Comparison of ENCODE assay signal across 2 cellular contexts in the genomic region with DNA sequence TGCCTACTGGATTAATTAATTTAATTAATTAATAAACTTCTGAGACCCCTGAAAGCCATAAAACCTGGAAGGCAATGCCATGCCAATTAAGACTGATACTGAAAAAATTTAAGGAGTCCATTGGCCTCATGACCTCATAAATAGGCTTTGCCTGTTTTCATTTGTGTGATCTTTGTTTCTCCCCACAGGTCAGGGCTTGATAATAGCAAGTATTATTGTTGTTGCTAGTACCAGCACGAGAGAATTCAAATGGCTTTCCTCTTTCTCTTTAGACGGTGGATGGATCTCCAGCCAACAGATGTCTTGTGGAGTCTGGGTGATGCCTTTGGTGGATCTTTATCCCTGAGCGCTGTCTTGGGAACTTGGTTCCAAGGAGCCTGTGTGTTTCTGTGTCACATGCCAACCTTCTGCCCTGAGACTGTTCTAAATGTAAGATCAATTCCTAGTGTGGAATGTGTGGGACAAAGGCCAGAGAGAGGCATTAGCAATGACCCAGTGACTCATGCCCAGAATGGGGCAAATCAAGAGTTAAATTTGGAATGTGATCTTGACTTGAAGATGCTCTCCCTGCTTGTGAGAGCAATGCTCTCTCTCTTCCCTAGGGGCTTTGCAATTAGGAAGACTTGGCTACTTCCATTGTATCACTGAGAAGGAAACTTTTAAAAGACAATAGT.
A peak's percentile ranks its signal among the peaks of the same experiment; 100 is the strongest.
TF ChIP-seq lines count a peak whose summit lies in the region.

No MANE protein-coding gene starts in this region.

TF ChIP-seq in SK-N-SH, 30 proteins besides CTCF, POLR2A, EP300 and RAD21 (continued from another document):
- TF ChIP-seq FOSL2 (IDR thresholded peaks at IDR 0.05; ENCODE audit: borderline replicate concordance, low read depth) (peak; percentile 29; the same call in 1 of the 2 replicates), JUND (IDR thresholded peaks at IDR 0.05) (no peak), NFIC (IDR thresholded peaks at IDR 0.05; ENCODE audit: borderline replicate concordance) (peak; percentile 21; the same call in 1 of the 2 replicates), SMC3 (IDR thresholded peaks at IDR 0.05; ENCODE audit: low read depth, low read length) (no peak)

TF ChIP-seq in SK-N-SH treated with all-trans-retinoic acid at 6 μM for 48 hours, 23 proteins besides CTCF, POLR2A, EP300 and RAD21 (continued from another document):
- no peak for TF ChIP-seq ARNTL (CRISPR knock-in tag; IDR thresholded peaks at IDR 0.05; ENCODE audit: borderline replicate concordance, low read depth)
- no peak for TF ChIP-seq CREB5 (CRISPR knock-in tag; IDR thresholded peaks at IDR 0.05; ENCODE audit: low read depth)
- TF ChIP-seq ESRRG (CRISPR knock-in tag; IDR thresholded peaks at IDR 0.05), result no peak
- TF ChIP-seq, protein P1, sequence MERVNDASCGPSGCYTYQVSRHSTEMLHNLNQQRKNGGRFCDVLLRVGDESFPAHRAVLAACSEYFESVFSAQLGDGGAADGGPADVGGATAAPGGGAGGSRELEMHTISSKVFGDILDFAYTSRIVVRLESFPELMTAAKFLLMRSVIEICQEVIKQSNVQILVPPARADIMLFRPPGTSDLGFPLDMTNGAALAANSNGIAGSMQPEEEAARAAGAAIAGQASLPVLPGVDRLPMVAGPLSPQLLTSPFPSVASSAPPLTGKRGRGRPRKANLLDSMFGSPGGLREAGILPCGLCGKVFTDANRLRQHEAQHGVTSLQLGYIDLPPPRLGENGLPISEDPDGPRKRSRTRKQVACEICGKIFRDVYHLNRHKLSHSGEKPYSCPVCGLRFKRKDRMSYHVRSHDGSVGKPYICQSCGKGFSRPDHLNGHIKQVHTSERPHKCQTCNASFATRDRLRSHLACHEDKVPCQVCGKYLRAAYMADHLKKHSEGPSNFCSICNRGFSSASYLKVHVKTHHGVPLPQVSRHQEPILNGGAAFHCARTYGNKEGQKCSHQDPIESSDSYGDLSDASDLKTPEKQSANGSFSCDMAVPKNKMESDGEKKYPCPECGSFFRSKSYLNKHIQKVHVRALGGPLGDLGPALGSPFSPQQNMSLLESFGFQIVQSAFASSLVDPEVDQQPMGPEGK (CRISPR knock-in tag; IDR thresholded peaks at IDR 0.05; ENCODE audit: borderline replicate concordance), result no peak
- TF ChIP-seq ZNF565 (CRISPR knock-in tag; conservative IDR thresholded peaks at IDR 0.05; ENCODE audit: low read depth), result no peak
- no peak for TF ChIP-seq ISL1 (CRISPR knock-in tag; IDR thresholded peaks at IDR 0.05)
- no peak for TF ChIP-seq ZNF70 (CRISPR knock-in tag; IDR thresholded peaks at IDR 0.05)
- TF ChIP-seq, protein P2, sequence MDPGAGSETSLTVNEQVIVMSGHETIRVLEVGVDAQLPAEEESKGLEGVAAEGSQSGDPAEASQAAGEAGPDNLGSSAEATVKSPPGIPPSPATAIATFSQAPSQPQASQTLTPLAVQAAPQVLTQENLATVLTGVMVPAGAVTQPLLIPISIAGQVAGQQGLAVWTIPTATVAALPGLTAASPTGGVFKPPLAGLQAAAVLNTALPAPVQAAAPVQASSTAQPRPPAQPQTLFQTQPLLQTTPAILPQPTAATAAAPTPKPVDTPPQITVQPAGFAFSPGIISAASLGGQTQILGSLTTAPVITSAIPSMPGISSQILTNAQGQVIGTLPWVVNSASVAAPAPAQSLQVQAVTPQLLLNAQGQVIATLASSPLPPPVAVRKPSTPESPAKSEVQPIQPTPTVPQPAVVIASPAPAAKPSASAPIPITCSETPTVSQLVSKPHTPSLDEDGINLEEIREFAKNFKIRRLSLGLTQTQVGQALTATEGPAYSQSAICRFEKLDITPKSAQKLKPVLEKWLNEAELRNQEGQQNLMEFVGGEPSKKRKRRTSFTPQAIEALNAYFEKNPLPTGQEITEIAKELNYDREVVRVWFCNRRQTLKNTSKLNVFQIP (CRISPR knock-in tag; IDR thresholded peaks at IDR 0.05; ENCODE audit: borderline replicate concordance, low read depth), result no peak
- no peak for TF ChIP-seq TCF4 (CRISPR knock-in tag; IDR thresholded peaks at IDR 0.05; ENCODE audit: borderline replicate concordance)
- TF ChIP-seq ZFP30 (CRISPR knock-in tag; IDR thresholded peaks at IDR 0.05), result no peak
- no peak for TF ChIP-seq ZNF8 (CRISPR knock-in tag; IDR thresholded peaks at IDR 0.05)
- TF ChIP-seq SNAI2 (CRISPR knock-in tag; IDR thresholded peaks at IDR 0.05), result no peak
- no peak for TF ChIP-seq ZFP3 (CRISPR knock-in tag; IDR thresholded peaks at IDR 0.05)
- TF ChIP-seq, protein P3, sequence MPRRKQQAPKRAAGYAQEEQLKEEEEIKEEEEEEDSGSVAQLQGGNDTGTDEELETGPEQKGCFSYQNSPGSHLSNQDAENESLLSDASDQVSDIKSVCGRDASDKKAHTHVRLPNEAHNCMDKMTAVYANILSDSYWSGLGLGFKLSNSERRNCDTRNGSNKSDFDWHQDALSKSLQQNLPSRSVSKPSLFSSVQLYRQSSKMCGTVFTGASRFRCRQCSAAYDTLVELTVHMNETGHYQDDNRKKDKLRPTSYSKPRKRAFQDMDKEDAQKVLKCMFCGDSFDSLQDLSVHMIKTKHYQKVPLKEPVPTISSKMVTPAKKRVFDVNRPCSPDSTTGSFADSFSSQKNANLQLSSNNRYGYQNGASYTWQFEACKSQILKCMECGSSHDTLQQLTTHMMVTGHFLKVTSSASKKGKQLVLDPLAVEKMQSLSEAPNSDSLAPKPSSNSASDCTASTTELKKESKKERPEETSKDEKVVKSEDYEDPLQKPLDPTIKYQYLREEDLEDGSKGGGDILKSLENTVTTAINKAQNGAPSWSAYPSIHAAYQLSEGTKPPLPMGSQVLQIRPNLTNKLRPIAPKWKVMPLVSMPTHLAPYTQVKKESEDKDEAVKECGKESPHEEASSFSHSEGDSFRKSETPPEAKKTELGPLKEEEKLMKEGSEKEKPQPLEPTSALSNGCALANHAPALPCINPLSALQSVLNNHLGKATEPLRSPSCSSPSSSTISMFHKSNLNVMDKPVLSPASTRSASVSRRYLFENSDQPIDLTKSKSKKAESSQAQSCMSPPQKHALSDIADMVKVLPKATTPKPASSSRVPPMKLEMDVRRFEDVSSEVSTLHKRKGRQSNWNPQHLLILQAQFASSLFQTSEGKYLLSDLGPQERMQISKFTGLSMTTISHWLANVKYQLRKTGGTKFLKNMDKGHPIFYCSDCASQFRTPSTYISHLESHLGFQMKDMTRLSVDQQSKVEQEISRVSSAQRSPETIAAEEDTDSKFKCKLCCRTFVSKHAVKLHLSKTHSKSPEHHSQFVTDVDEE (CRISPR knock-in tag; IDR thresholded peaks at IDR 0.05), result no peak
- TF ChIP-seq BACH2 (CRISPR knock-in tag; IDR thresholded peaks at IDR 0.05; ENCODE audit: borderline replicate concordance), result no peak
- TF ChIP-seq ZC3H10 (CRISPR knock-in tag; IDR thresholded peaks at IDR 0.05), result no peak
